In genomic region chr12:68042212-68042699, GRCh38 we compare ENCODE assay signal across 8 cellular contexts. TPM values are rescaled to one million over a fixed set of nuclear protein-coding genes. Genes with fewer than 3 reads are reported as not detected.
DNase-seq lines count a peak whose midpoint lies in the region; ATAC-seq and TF ChIP-seq lines count a peak whose summit lies in the region.

No MANE protein-coding gene starts in this region.

- no peaks in the 10 kb centered on the region for H3K4me1 ChIP-seq in CD8-positive, alpha-beta memory T cell (ENCODE audit: insufficient read depth, low read length)
- H3K4me1 ChIP-seq in SJCRH30: peaks cover 4% of the 10 kb centered on the region; the same call in 1 of the 2 replicates
- no peaks in the 10 kb centered on the region for H3K4me1 ChIP-seq in H9 (ENCODE audit: insufficient read depth, low read length)

- peaks cover 19 to 40% (median 34%) of the 10 kb centered on the region in 3 donors for H3K4me1 Mint-ChIP-seq in CD8-positive, alpha-beta memory T cell
- H3K4me1 Mint-ChIP-seq in H9: peaks cover 0 to 2% of the 10 kb centered on the region in 2 experiments; a peak in 2 of 4 replicates

- H3K27me3 Mint-ChIP-seq in CD8-positive, alpha-beta memory T cell: no peaks in the 10 kb centered on the region
- no peaks in the 10 kb centered on the region; the same call in 1 of the 2 replicates for H3K27me3 Mint-ChIP-seq in H9 (ENCODE audit: low read depth)

- TF ChIP-seq POLR2A in lower leg skin (IDR thresholded peaks at IDR 0.05): no peak

- H2BK120ac ChIP-seq in H9 (ENCODE audit: low read depth, low read length, poor library complexity, severe bottlenecking): no peak overlapping the region

- H4K5ac ChIP-seq in H9 (ENCODE audit: insufficient read length, low read depth, low read length): no peak overlapping the region

- 41 to 45% methylated on average over 6 of the region's 6 CpGs for whole genome bisulfite sequencing in lower leg skin, 2 donors
- WGBS in H9 (ENCODE audit: extremely low coverage, insufficient read length, low lambda C conversion rate): no CpG with 5 or more reads among the region's 6 CpGs

- no peak overlapping the region for H4K91ac ChIP-seq in H9 (ENCODE audit: insufficient read length, low read depth, low read length)

- no peak overlapping the region for H3K14ac ChIP-seq in H9 (ENCODE audit: insufficient read depth, low read length)

- peaks cover 2 to 7% (median 4%) of the 10 kb centered on the region in 3 donors for H3K36me3 Mint-ChIP-seq in CD8-positive, alpha-beta memory T cell
- H3K36me3 Mint-ChIP-seq in H9 (ENCODE audit: insufficient read depth in 1 of 3, low read depth in 3 of 3): peaks cover 0 to 6% (median 2%) of the 10 kb centered on the region in 3 experiments; a peak in 2 of 7 replicates

- H2AFZ ChIP-seq in H9 (ENCODE audit: low read length): no peak overlapping the region

- no peak overlapping the region for H2BK15ac ChIP-seq in H9 (ENCODE audit: low read depth, low read length)

- H3K79me1 ChIP-seq in H9 (ENCODE audit: insufficient read depth, low read depth, low read length, poor library complexity, severe bottlenecking): no peaks in the 10 kb centered on the region

- no peak overlapping the region for H3K9ac ChIP-seq in H9 (ENCODE audit: extremely low read depth, insufficient read length, low read length)

- no peaks in the 10 kb centered on the region for H3K23me2 ChIP-seq in H9 (ENCODE audit: insufficient read length, low read depth, low read length, poor library complexity, severe bottlenecking)

- no peaks in the 10 kb centered on the region for H3K9me3 ChIP-seq in CD8-positive, alpha-beta memory T cell (ENCODE audit: low read length)
- H3K9me3 ChIP-seq in SJCRH30 (replicated peaks) (peaks cover 11% of the 10 kb centered on the region), H9 (ENCODE audit: control insufficient read depth, low read depth, low read length) (no peaks in the 10 kb centered on the region)

- ATAC-seq in GM18870 (IDR thresholded peaks at IDR 0.05; ENCODE audit: unreplicated experiment) (peak; percentile 89), HG03025 (IDR thresholded peaks at IDR 0.05; ENCODE audit: low FRiP score, unreplicated experiment) (peak; percentile 52)

- H2AK5ac ChIP-seq in H9 (ENCODE audit: insufficient read length, low read length): no peak overlapping the region

- no peaks in the 10 kb centered on the region for H3K36me3 ChIP-seq in CD8-positive, alpha-beta memory T cell (ENCODE audit: insufficient read depth, low read length)
- no peaks in the 10 kb centered on the region for H3K36me3 ChIP-seq in SJCRH30

- no peaks in the 10 kb centered on the region for H3K27me3 ChIP-seq in CD8-positive, alpha-beta memory T cell (ENCODE audit: insufficient read depth, low read length, poor library complexity, severe bottlenecking)
- H3K27me3 ChIP-seq in SJCRH30 (no peaks in the 10 kb centered on the region), H9 (ENCODE audit: insufficient read depth, low read length) (no peaks in the 10 kb centered on the region)

- TF ChIP-seq CTCF in lower leg skin (IDR thresholded peaks at IDR 0.05): no peak
- TF ChIP-seq CTCF in H9 (conservative IDR thresholded peaks at IDR 0.05): no peak

- intact Hi-C loops in lower leg skin (cut with DNase I; ENCODE audit: low total_unique reads): no loop called here

- no peak overlapping the region for H2BK5ac ChIP-seq in H9 (ENCODE audit: insufficient read length, low read length)

- DNase-seq in CD8-positive, alpha-beta memory T cell: no peak
- DNase-seq in SJCRH30: peak; percentile 10 to 20
- DNase-seq in kidney tubule cell (ENCODE audit: low spot score): peak; percentile 28
- DNase-seq in lower leg skin (ENCODE audit: low spot score in 2 of 2): no peak
- DNase-seq in KG1 (lab: John Stamatoyannopoulos, UW): no peak
- no peak for DNase-seq in H9

- no peaks in the 10 kb centered on the region for H3K79me2 ChIP-seq in H9 (ENCODE audit: insufficient read depth, low read length)

- no peak overlapping the region for H3T11ph ChIP-seq in H9 (ENCODE audit: low read length)

- peak overlapping the region in 6 of 8 donors; percentile 9 to 73 (median 37) for H3K27ac Mint-ChIP-seq in CD8-positive, alpha-beta memory T cell
- H3K27ac Mint-ChIP-seq in H9: no peak overlapping the region

- POLR2A ChIA-PET in CD8-positive, alpha-beta memory T cell (lab: Charles Lee): no interaction called here

- H3K4me3 ChIP-seq in CD8-positive, alpha-beta memory T cell (ENCODE audit: low read length): no peak overlapping the region
- H3K4me3 ChIP-seq in SJCRH30: no peak overlapping the region
- H3K4me3 ChIP-seq in lower leg skin (ENCODE audit: low read depth, poor library complexity, severe bottlenecking): no peak overlapping the region

- H3K27ac ChIP-seq in CD8-positive, alpha-beta memory T cell (ENCODE audit: low read depth, low read length): no peak overlapping the region
- H3K27ac ChIP-seq in SJCRH30 (no peak overlapping the region), H9 (ENCODE audit: insufficient read length, low read depth, low read length) (no peak overlapping the region)

- H2BK12ac ChIP-seq in H9 (ENCODE audit: insufficient read length, low read depth, low read length): no peak overlapping the region

- H3K4me3 Mint-ChIP-seq in CD8-positive, alpha-beta memory T cell: no peak overlapping the region
- H3K4me3 Mint-ChIP-seq in H9: no peak overlapping the region

- no peak overlapping the region for H4K8ac ChIP-seq in H9 (replicated peaks; ENCODE audit: insufficient read length, low read depth, low read length)

- H3K4ac ChIP-seq in H9 (ENCODE audit: low read depth, low read length): no peak overlapping the region

- no peak overlapping the region for H3K18ac ChIP-seq in H9 (ENCODE audit: insufficient read length, low read depth, low read length)

- no peak overlapping the region for H3K56ac ChIP-seq in H9 (ENCODE audit: insufficient read length, low read depth, low read length)

- CTCF ChIA-PET in CD8-positive, alpha-beta memory T cell (lab: Charles Lee): interaction anchor here (0.9 kb wide), 1 partner anchor 116 kb away, joined by 4 read pairs; no protein-coding TSS in a partner anchor

- no peak overlapping the region for H3K4me2 ChIP-seq in H9 (ENCODE audit: insufficient read depth, insufficient read length, low read length)

- H4K20me1 ChIP-seq in H9 (ENCODE audit: control insufficient read depth, insufficient read depth, insufficient read length): no peaks in the 10 kb centered on the region

- H3K23ac ChIP-seq in H9 (ENCODE audit: insufficient read length, low read depth, low read length): no peak overlapping the region

- H3K9me3 Mint-ChIP-seq in CD8-positive, alpha-beta memory T cell: peaks cover 0 to 3% (median 0%) of the 10 kb centered on the region in 5 donors
- H3K9me3 Mint-ChIP-seq in H9: peaks cover 3 to 6% of the 10 kb centered on the region in 2 experiments; a peak in 4 of 5 replicates

- no peak overlapping the region for H2BK20ac ChIP-seq in H9 (ENCODE audit: low read depth, low read length, poor library complexity, severe bottlenecking)

RNA-seq across cellular contexts. Expression of gene IFNG-AS1, which starts 53.0 kb away (rescaled TPM):
- 1 to 10 TPM in 1 of 2 experiments, under 1 TPM in 1; 0.95 to 1.6 TPM for total RNA-seq in CD8-positive, alpha-beta memory T cell
- polyA plus RNA-seq in CD8-positive, alpha-beta memory T cell: 35.4 TPM
- not detected in 2 replicates for total RNA-seq in SJCRH30 (2014; rRNA removed; shearing (Covaris generic))
- total RNA-seq in lower leg skin (under 1 TPM in 2 of 4 donors, not detected in 2; 0.37 to 0.58 TPM), H9 (2021) (not detected in 2 replicates)

Comparison
In these comparisons a context has a peak if more than half of its experiments do, and no peak if none do; other contexts are left out.
1. DNase-seq: peak in SJCRH30 (2 of 2) and kidney tubule cell (single experiment); none in CD8-positive, alpha-beta memory T cell (0 of 5), lower leg skin (0 of 2), KG1 (single experiment) and H9 (single experiment).
2. H3K27ac Mint-ChIP-seq: peak in CD8-positive, alpha-beta memory T cell (6 of 8); none in H9 (0 of 3).